Comparison of ENCODE assay signal across 9 cellular contexts in the genomic region with DNA sequence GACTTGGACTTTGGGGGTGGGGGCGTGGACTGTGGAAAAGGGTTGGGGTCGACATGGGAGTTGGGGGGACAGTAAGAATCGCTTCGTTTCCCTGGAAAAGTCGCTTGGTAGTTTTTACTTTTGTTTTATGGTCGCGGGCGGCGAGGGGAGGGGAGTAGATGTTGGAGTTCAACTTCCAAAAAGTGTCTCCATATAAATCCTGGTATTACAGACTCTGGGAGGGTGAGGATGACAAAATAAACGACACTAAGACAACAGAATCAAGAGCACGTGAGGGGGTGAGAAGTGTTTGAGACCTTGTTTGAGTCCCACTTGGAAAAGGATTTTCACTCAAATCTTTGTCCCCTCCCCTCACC. TPM values are rescaled to one million over a fixed set of nuclear protein-coding genes. Genes with fewer than 3 reads are reported as not detected.
DNase-seq lines count a peak whose midpoint lies in the region; ATAC-seq and TF ChIP-seq lines count a peak whose summit lies in the region.
"Had no signal": no experiment of that assay in that cellular context is flagged by ENCODE, and none has a peak within 500 bp of the region (broad histone marks: within the 10 kb centered on the region; RNA-seq: fewer than 3 reads in every experiment).

No MANE protein-coding gene starts in this region.

- H3K4me1 Mint-ChIP-seq in activated T-helper 17 cell treated with anti-CD3 and anti-CD28 coated beads, Interleukin-2, amount 50 U/mL, for 72 hours = peaks cover 13% of the 10 kb centered on the region

- H3K4me1 ChIP-seq in heart right ventricle (peaks cover 4 to 52% (median 38%) of the 10 kb centered on the region in 9 donors), upper lobe of right lung (peaks cover 34% of the 10 kb centered on the region)

- H3K36me3 ChIP-seq in heart right ventricle (no peaks in the 10 kb centered on the region), kidney epithelial cell (ENCODE audit: control insufficient read depth, insufficient read depth, low read length) (no peaks in the 10 kb centered on the region), upper lobe of right lung (no peaks in the 10 kb centered on the region)

- H3K4me3 ChIP-seq in heart right ventricle = peak overlapping the region in 8 of 10 donors; percentile 25 to 55 (median 45)
- peak overlapping the region; percentile 46 for H3K4me3 ChIP-seq in kidney epithelial cell (ENCODE audit: low read depth, low read length)
- H3K4me3 ChIP-seq in upper lobe of right lung = peak overlapping the region; percentile 45

- intact Hi-C loops in heart right ventricle (cut with DNase I) = no loop called here
- intact Hi-C loops in cardiac septum (cut with DNase I) = no loop called here
- intact Hi-C loops in upper lobe of right lung (cut with DNase I) = no loop called here

- no peak for TF ChIP-seq CTCF in heart right ventricle (IDR thresholded peaks at IDR 0.05)
- TF ChIP-seq CTCF in kidney epithelial cell (IDR thresholded peaks at IDR 0.05; ENCODE audit: insufficient read depth, low read length, poor library complexity, severe bottlenecking) = no peak
- TF ChIP-seq CTCF in upper lobe of right lung (IDR thresholded peaks at IDR 0.05) = no peak

- 0 to 3% methylated on average over 11 of the region's 11 CpGs for WGBS in heart right ventricle, 2 donors

- no peaks in the 10 kb centered on the region for H3K27me3 Mint-ChIP-seq in activated T-helper 17 cell treated with anti-CD3 and anti-CD28 coated beads, Interleukin-2, amount 50 U/mL, for 72 hours

- ATAC-seq in heart right ventricle (no peak), upper lobe of right lung (no peak), GM18861 (IDR thresholded peaks at IDR 0.05; ENCODE audit: unreplicated experiment) (no peak)
- no peak for ATAC-seq in activated T-helper 17 cell treated with anti-CD3 and anti-CD28 coated beads, Interleukin-2, amount 50 U/mL, for 72 hours (replicated peaks)

- peak overlapping the region; percentile 98 for H3K27ac Mint-ChIP-seq in activated T-helper 17 cell treated with anti-CD3 and anti-CD28 coated beads, Interleukin-2, amount 50 U/mL, for 72 hours

- peaks cover 37 to 100% (median 85%) of the 10 kb centered on the region in 7 donors for H3K27me3 ChIP-seq in heart right ventricle
- H3K27me3 ChIP-seq in kidney epithelial cell (ENCODE audit: control insufficient read depth, insufficient read depth, low read length) = peaks cover 51% of the 10 kb centered on the region
- peaks cover 73% of the 10 kb centered on the region for H3K27me3 ChIP-seq in upper lobe of right lung

- peak overlapping the region; percentile 95 for H3K4me3 Mint-ChIP-seq in activated T-helper 17 cell treated with anti-CD3 and anti-CD28 coated beads, Interleukin-2, amount 50 U/mL, for 72 hours

- no peaks in the 10 kb centered on the region for H3K9me3 Mint-ChIP-seq in activated T-helper 17 cell treated with anti-CD3 and anti-CD28 coated beads, Interleukin-2, amount 50 U/mL, for 72 hours

- H3K9me3 ChIP-seq in heart right ventricle (no peaks in the 10 kb centered on the region), upper lobe of right lung (no peaks in the 10 kb centered on the region)

- no peak for DNase-seq in heart right ventricle
- no peak for DNase-seq in cardiac septum (ENCODE audit: low spot score)
- DNase-seq in kidney epithelial cell (ENCODE audit: low read depth) = no peak
- no peak for DNase-seq in upper lobe of right lung
- DNase-seq in foreskin melanocyte = no peak
- no peak for DNase-seq in HCEC 1CT

- H3K36me3 Mint-ChIP-seq in activated T-helper 17 cell treated with anti-CD3 and anti-CD28 coated beads, Interleukin-2, amount 50 U/mL, for 72 hours (ENCODE audit: low read depth) = peaks cover 41% of the 10 kb centered on the region

- H3K27ac ChIP-seq in heart right ventricle (peak overlapping the region in 1 of 10 donors; percentile 37), upper lobe of right lung (no peak overlapping the region)

RNA-seq across cellular contexts. Expression of a gene that starts 0.7 kb away (rescaled TPM):
- 1 to 10 TPM in 1 of 10 donors, under 1 TPM in 8, not detected in 1; 0.05 to 1.9 (median 0.13) TPM for total RNA-seq in heart right ventricle
- under 1 TPM in 1 of 2 donors, not detected in 1; 0.03 TPM for polyA plus RNA-seq in heart right ventricle
- total RNA-seq in cardiac septum = 0.16 TPM
- total RNA-seq in activated T-helper 17 cell treated with anti-CD3 and anti-CD28 coated beads, Interleukin-2, amount 50 U/mL, for 72 hours = 10 to 100 TPM; 51.4 to 52.9 TPM
- 2.1 and 2.3 TPM in 2 replicates for total RNA-seq in kidney epithelial cell
- total RNA-seq in upper lobe of right lung = 2.4 TPM
- total RNA-seq: LHCN-M2 had no signal

Comparison
In these comparisons a context has a peak if more than half of its experiments do, and no peak if none do; other contexts are left out.
1. RNA of a gene that starts 0.7 kb away (total RNA-seq): 51.4 to 52.9 TPM in activated T-helper 17 cell treated with anti-CD3 and anti-CD28 coated beads, Interleukin-2, amount 50 U/mL, for 72 hours; 2.4 TPM in upper lobe of right lung (single experiment), 2.1 to 2.3 TPM in kidney epithelial cell, 0.16 TPM in cardiac septum (single experiment) and 0.05 to 1.9 TPM in heart right ventricle; every median in the first group is over 10 times any median in the second.
2. Peak in every context shown above with its lines, with median percentiles within 50 percentile points of each other: H3K4me3 ChIP-seq.